ENCODE assay signal across 18 cellular contexts in genomic region chr12:111072299-111072698, GRCh38. TPM values are rescaled to one million over a fixed set of nuclear protein-coding genes. Genes with fewer than 3 reads are reported as not detected.
A peak's percentile ranks its signal among the peaks of the same experiment; 100 is the strongest.
DNase-seq lines count a peak whose midpoint lies in the region; ATAC-seq and TF ChIP-seq lines count a peak whose summit lies in the region.
"Had no signal": no experiment of that assay in that cellular context is flagged by ENCODE, and none has a peak within 500 bp of the region (broad histone marks: within the 10 kb centered on the region; RNA-seq: fewer than 3 reads in every experiment).

No MANE protein-coding gene starts in this region.

- no peak overlapping the region for H3K27ac Mint-ChIP-seq in WTC11
- H3K27ac Mint-ChIP-seq: CD4-positive, alpha-beta T cell had no signal

- intact Hi-C loops in posterior vena cava (cut with DNase I) (no loop called here), upper lobe of right lung (cut with DNase I) (no loop called here)

- POLR2A ChIA-PET in WTC11 (lab: Charles Lee) = no interaction called here

- H3K27ac ChIP-seq in HUES48 (ENCODE audit: low read depth, low read length) (peak overlapping the region; percentile 76), upper lobe of right lung (no peak overlapping the region)
- H3K27ac ChIP-seq: BLaER1 treated with 17β-estradiol and CSF1 and Interleukin-3, amounts not matched to agents 10 nM and 100 nM had no signal

- H3K4me1 ChIP-seq in HUES48 (ENCODE audit: control insufficient read depth, insufficient read depth, low read length) = peaks cover 17% of the 10 kb centered on the region
- no peaks in the 10 kb centered on the region for H3K4me1 ChIP-seq in upper lobe of right lung

- H3K4me3 Mint-ChIP-seq in WTC11 = no peak overlapping the region
- H3K4me3 Mint-ChIP-seq: CD4-positive, alpha-beta T cell had no signal

- H3K9me3 Mint-ChIP-seq in WTC11 = no peaks in the 10 kb centered on the region
- H3K9me3 Mint-ChIP-seq: CD4-positive, alpha-beta T cell had no signal

- H3K9me3 ChIP-seq in HUES48 (ENCODE audit: control insufficient read depth, insufficient read depth, low read length) (no peaks in the 10 kb centered on the region), upper lobe of right lung (no peaks in the 10 kb centered on the region)

- peak; percentile 83 for ATAC-seq in WTC11
- ATAC-seq in HG03280 (IDR thresholded peaks at IDR 0.05; ENCODE audit: unreplicated experiment) = no peak
- no peak for ATAC-seq in upper lobe of right lung
- no peak for ATAC-seq in HG03354 (IDR thresholded peaks at IDR 0.05; ENCODE audit: poor library complexity, severe bottlenecking, unreplicated experiment)
- ATAC-seq: GM12878, HCT116 had no signal

- no peak overlapping the region for H3K9ac ChIP-seq in HUES48 (ENCODE audit: low read depth, low read length)
- H3K9ac ChIP-seq: BLaER1 treated with 17β-estradiol and CSF1 and Interleukin-3, amounts not matched to agents 10 nM and 100 nM had no signal

- DNase-seq in ELF-1 (ENCODE audit: low read depth, low spot score) (peak; percentile 15), WTC11 (ENCODE audit: low spot score) (no peak), posterior vena cava (ENCODE audit: low spot score) (peak; percentile 15), upper lobe of right lung (no peak)
- DNase-seq: ACHN; Calu3; CD4-positive, alpha-beta T cell; DMS 273 treated with DMSO at 0.1 percent for 48 hours; GOT3; IMR-90; KBM-7 had no signal

- H3K36me3 ChIP-seq in HUES48 (ENCODE audit: control insufficient read depth, insufficient read depth, low read length) = no peaks in the 10 kb centered on the region
- H3K36me3 ChIP-seq in upper lobe of right lung = no peaks in the 10 kb centered on the region
- H3K36me3 ChIP-seq: BLaER1 treated with 17β-estradiol and CSF1 and Interleukin-3, amounts not matched to agents 10 nM and 100 nM had no signal

- H3K36me3 Mint-ChIP-seq in WTC11 = no peaks in the 10 kb centered on the region

- H3K27me3 ChIP-seq in HUES48 (ENCODE audit: control insufficient read depth, insufficient read depth, low read length) (no peaks in the 10 kb centered on the region), upper lobe of right lung (peaks cover 9% of the 10 kb centered on the region)
- H3K27me3 ChIP-seq: BLaER1 treated with 17β-estradiol and CSF1 and Interleukin-3, amounts not matched to agents 10 nM and 100 nM had no signal

- peaks cover 28% of the 10 kb centered on the region for H3K4me1 Mint-ChIP-seq in WTC11

- CTCF ChIA-PET in WTC11 (lab: Charles Lee) = interaction anchor here (1.2 kb wide), 1 partner anchor 12 kb away, joined by 3 read pairs; no protein-coding TSS in a partner anchor

- H3K27me3 Mint-ChIP-seq in WTC11 (ENCODE audit: low read depth) = no peaks in the 10 kb centered on the region
- H3K27me3 Mint-ChIP-seq: CD4-positive, alpha-beta T cell had no signal

- H3K4me3 ChIP-seq in HUES48 (ENCODE audit: low read depth, low read length) = no peak overlapping the region
- H3K4me3 ChIP-seq in upper lobe of right lung = no peak overlapping the region
- H3K4me3 ChIP-seq: BLaER1 treated with 17β-estradiol and CSF1 and Interleukin-3, amounts not matched to agents 10 nM and 100 nM; GM12878 had no signal

- TF ChIP-seq CTCF in WTC11 (IDR thresholded peaks at IDR 0.05) (no peak), upper lobe of right lung (IDR thresholded peaks at IDR 0.05) (no peak)

TF ChIP-seq in WTC11, 78 proteins besides CTCF, POLR2A, EP300 and RAD21 (continues in another document):
- TF ChIP-seq MXD4 (CRISPR knock-in tag; IDR thresholded peaks at IDR 0.05; ENCODE audit: borderline replicate concordance) = no peak
- TF ChIP-seq ZNF396 (CRISPR knock-in tag; IDR thresholded peaks at IDR 0.05; ENCODE audit: borderline replicate concordance) = no peak
- no peak for TF ChIP-seq SMAD3 (CRISPR knock-in tag; IDR thresholded peaks at IDR 0.05; ENCODE audit: borderline replicate concordance)
- no peak for TF ChIP-seq IRF2 (CRISPR knock-in tag; IDR thresholded peaks at IDR 0.05; ENCODE audit: borderline replicate concordance, low read depth)
- TF ChIP-seq NFATC4 (CRISPR knock-in tag; IDR thresholded peaks at IDR 0.05) = no peak
- TF ChIP-seq, protein P1, sequence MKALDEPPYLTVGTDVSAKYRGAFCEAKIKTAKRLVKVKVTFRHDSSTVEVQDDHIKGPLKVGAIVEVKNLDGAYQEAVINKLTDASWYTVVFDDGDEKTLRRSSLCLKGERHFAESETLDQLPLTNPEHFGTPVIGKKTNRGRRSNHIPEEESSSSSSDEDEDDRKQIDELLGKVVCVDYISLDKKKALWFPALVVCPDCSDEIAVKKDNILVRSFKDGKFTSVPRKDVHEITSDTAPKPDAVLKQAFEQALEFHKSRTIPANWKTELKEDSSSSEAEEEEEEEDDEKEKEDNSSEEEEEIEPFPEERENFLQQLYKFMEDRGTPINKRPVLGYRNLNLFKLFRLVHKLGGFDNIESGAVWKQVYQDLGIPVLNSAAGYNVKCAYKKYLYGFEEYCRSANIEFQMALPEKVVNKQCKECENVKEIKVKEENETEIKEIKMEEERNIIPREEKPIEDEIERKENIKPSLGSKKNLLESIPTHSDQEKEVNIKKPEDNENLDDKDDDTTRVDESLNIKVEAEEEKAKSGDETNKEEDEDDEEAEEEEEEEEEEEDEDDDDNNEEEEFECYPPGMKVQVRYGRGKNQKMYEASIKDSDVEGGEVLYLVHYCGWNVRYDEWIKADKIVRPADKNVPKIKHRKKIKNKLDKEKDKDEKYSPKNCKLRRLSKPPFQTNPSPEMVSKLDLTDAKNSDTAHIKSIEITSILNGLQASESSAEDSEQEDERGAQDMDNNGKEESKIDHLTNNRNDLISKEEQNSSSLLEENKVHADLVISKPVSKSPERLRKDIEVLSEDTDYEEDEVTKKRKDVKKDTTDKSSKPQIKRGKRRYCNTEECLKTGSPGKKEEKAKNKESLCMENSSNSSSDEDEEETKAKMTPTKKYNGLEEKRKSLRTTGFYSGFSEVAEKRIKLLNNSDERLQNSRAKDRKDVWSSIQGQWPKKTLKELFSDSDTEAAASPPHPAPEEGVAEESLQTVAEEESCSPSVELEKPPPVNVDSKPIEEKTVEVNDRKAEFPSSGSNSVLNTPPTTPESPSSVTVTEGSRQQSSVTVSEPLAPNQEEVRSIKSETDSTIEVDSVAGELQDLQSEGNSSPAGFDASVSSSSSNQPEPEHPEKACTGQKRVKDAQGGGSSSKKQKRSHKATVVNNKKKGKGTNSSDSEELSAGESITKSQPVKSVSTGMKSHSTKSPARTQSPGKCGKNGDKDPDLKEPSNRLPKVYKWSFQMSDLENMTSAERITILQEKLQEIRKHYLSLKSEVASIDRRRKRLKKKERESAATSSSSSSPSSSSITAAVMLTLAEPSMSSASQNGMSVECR (CRISPR knock-in tag; IDR thresholded peaks at IDR 0.05; ENCODE audit: borderline replicate concordance) = no peak
- TF ChIP-seq PRDM15 (CRISPR knock-in tag; IDR thresholded peaks at IDR 0.05) = no peak
- TF ChIP-seq HMGA2 (CRISPR knock-in tag; IDR thresholded peaks at IDR 0.05) = no peak
- TF ChIP-seq, protein P2, sequence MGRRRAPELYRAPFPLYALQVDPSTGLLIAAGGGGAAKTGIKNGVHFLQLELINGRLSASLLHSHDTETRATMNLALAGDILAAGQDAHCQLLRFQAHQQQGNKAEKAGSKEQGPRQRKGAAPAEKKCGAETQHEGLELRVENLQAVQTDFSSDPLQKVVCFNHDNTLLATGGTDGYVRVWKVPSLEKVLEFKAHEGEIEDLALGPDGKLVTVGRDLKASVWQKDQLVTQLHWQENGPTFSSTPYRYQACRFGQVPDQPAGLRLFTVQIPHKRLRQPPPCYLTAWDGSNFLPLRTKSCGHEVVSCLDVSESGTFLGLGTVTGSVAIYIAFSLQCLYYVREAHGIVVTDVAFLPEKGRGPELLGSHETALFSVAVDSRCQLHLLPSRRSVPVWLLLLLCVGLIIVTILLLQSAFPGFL (CRISPR knock-in tag; IDR thresholded peaks at IDR 0.05; ENCODE audit: borderline replicate concordance) = no peak
- TF ChIP-seq SOX15 (CRISPR knock-in tag; IDR thresholded peaks at IDR 0.05) = no peak
- TF ChIP-seq ZNF219 (CRISPR knock-in tag; IDR thresholded peaks at IDR 0.05; ENCODE audit: borderline replicate concordance) = no peak

RNA-seq across cellular contexts. Expression of gene CUX2, which starts 38.3 kb away (rescaled TPM):
- total RNA-seq in WTC11 (2021) = 5.9 to 6.9 TPM (median 6.3 TPM) in 3 replicates
- under 1 TPM in 1 of 2 donors, not detected in 1; 0.09 TPM for total RNA-seq in posterior vena cava
- total RNA-seq in upper lobe of right lung = 0.20 TPM
- total RNA-seq: A172, Calu3, IMR-90 had no signal

Comparison
In these comparisons a context has a peak if more than half of its experiments do, and no peak if none do; other contexts are left out.
1. DNase-seq: peak in ELF-1 (single experiment) and posterior vena cava (single experiment); none in WTC11 (single experiment) and upper lobe of right lung (single experiment).